ENCODE assay signal across 1 cellular context in the genomic region with DNA sequence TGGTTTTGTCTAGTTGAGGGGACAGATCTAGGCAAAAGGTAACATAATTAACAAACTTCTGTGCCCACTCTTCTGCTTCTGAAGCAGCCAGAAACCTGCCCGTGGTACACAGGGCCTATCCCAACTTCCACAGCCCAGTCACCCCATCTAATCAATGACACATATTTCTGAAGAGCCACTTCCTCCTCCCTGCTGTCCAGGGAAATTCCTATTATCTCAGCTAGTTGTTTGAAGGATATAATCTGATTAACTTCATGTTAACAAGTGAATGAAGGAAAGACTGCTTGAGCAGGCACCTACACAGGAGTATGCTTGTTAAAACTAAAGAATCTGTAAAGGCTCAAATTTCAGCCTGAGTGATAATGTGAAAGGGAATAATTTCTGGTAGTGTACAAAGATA.
TF ChIP-seq lines count a peak whose summit lies in the region.

No MANE protein-coding gene starts in this region.

TF ChIP-seq in IMR-90, 13 proteins besides CTCF, POLR2A, EP300 and RAD21 (continued from another document):
- TF ChIP-seq, protein P1, sequence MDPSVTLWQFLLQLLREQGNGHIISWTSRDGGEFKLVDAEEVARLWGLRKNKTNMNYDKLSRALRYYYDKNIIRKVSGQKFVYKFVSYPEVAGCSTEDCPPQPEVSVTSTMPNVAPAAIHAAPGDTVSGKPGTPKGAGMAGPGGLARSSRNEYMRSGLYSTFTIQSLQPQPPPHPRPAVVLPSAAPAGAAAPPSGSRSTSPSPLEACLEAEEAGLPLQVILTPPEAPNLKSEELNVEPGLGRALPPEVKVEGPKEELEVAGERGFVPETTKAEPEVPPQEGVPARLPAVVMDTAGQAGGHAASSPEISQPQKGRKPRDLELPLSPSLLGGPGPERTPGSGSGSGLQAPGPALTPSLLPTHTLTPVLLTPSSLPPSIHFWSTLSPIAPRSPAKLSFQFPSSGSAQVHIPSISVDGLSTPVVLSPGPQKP (IDR thresholded peaks at IDR 0.05; ENCODE audit: borderline replicate concordance, low read depth, low read length) = no peak
- TF ChIP-seq MAZ (IDR thresholded peaks at IDR 0.05; ENCODE audit: borderline replicate concordance, low read depth, low read length) (no peak), CEBPB (IDR thresholded peaks at IDR 0.05; ENCODE audit: low read depth, low read length) (no peak), RFX5 (IDR thresholded peaks at IDR 0.05; ENCODE audit: low read depth, low read length) (no peak), RCOR1 (IDR thresholded peaks at IDR 0.05; ENCODE audit: insufficient replicate concordance, low read length) (no peak), BHLHE40 (IDR thresholded peaks at IDR 0.05; ENCODE audit: low read depth, low read length) (no peak)
